ENCODE assay signal across 1 cellular context in genomic region chr1:204782118-204782700, GRCh38.
TF ChIP-seq lines count a peak whose summit lies in the region.

No MANE protein-coding gene starts in this region.

TF ChIP-seq in IMR-90, 13 proteins besides CTCF, POLR2A, EP300 and RAD21:
- TF ChIP-seq NFE2L2 (IDR thresholded peaks at IDR 0.05; ENCODE audit: low read depth, low read length) (no peak), MAZ (IDR thresholded peaks at IDR 0.05; ENCODE audit: borderline replicate concordance, low read depth, low read length) (no peak)
